19 cellular contexts compared by ENCODE assay signal in genomic region chr7:100878685-100879084, GRCh38. TPM values are rescaled to one million over a fixed set of nuclear protein-coding genes. Genes with fewer than 3 reads are reported as not detected.
DNase-seq lines count a peak whose midpoint lies in the region; ATAC-seq, FAIRE-seq and TF ChIP-seq lines count a peak whose summit lies in the region.
"Had no signal": no experiment of that assay in that cellular context is flagged by ENCODE, and none has a peak within 500 bp of the region (broad histone marks: within the 10 kb centered on the region; RNA-seq: fewer than 3 reads in every experiment).

No MANE protein-coding gene starts in this region.

- H3K4me3 ChIP-seq in astrocyte (ENCODE audit: insufficient read depth, low read depth, low read length) (no peak overlapping the region), trophoblast cell (ENCODE audit: low read depth, low read length) (no peak overlapping the region)
- H3K4me3 ChIP-seq: neural progenitor cell, transverse colon had no signal

- DNase-seq in activated T-cell treated with anti-CD3 and anti-CD28 coated beads, Interleukin-2, amount 50 U/mL, for 24 hours = no peak
- DNase-seq in activated T-cell treated with anti-CD3 and anti-CD28 coated beads, Interleukin-2, amount 50 U/mL, for 1 hour = no peak
- DNase-seq in HFFc6 = no peak
- DNase-seq in astrocyte (ENCODE audit: low read depth) = no peak
- no peak for DNase-seq in trophoblast cell
- no peak for DNase-seq in T-helper 9 cell
- no peak for DNase-seq in NCI-H345 (lab: John Stamatoyannopoulos, UW)
- DNase-seq in left colon = no peak
- DNase-seq: activated CD4-positive, alpha-beta T cell treated with anti-CD3 and anti-CD28 coated beads for 1 hour; activated gamma-delta T cell; caudate nucleus; foreskin keratinocyte; NCI-H1694 treated with DMSO at 0.1 percent for 48 hours; stimulated activated CD4-positive, alpha-beta T cell treated with anti-CD3 and anti-CD28 coated beads, Interleukin-2, amount 100 ng/mL, for 24 hours; stimulated activated CD8-positive, alpha-beta memory T cell treated with anti-CD3 and anti-CD28 coated beads, Interleukin-4, amount 100 ng/mL, for 48 hours; transverse colon had no signal

- peaks cover 72% of the 10 kb centered on the region for H4K20me1 ChIP-seq in astrocyte (ENCODE audit: insufficient read depth, low read length)

- H2BK12ac ChIP-seq in trophoblast cell (ENCODE audit: low read length) = no peak overlapping the region

- H3K18ac ChIP-seq in trophoblast cell (ENCODE audit: low read length) = no peak overlapping the region

- H3K9ac ChIP-seq in astrocyte (ENCODE audit: low read length) (no peak overlapping the region), trophoblast cell (ENCODE audit: low read length) (no peak overlapping the region)
- H3K9ac ChIP-seq: neural progenitor cell had no signal

- H3K27me3 Mint-ChIP-seq in activated T-cell treated with anti-CD3 and anti-CD28 coated beads, Interleukin-2, amount 50 U/mL, for 24 hours = no peaks in the 10 kb centered on the region
- H3K27me3 Mint-ChIP-seq in HFFc6 (ENCODE audit: insufficient read depth) (peaks cover 11% of the 10 kb centered on the region), astrocyte (ENCODE audit: low read depth, unreplicated experiment) (no peaks in the 10 kb centered on the region)

- no peak overlapping the region for H2AK5ac ChIP-seq in trophoblast cell (ENCODE audit: low read length)

- no peak for ATAC-seq in left colon
- ATAC-seq: foreskin keratinocyte, right cardiac atrium had no signal

- H3K4me1 Mint-ChIP-seq in activated T-cell treated with anti-CD3 and anti-CD28 coated beads, Interleukin-2, amount 50 U/mL, for 24 hours (ENCODE audit: low read depth) = peaks cover 62% of the 10 kb centered on the region
- H3K4me1 Mint-ChIP-seq in HFFc6 (ENCODE audit: low read depth) (peaks cover 54% of the 10 kb centered on the region), astrocyte (ENCODE audit: low read depth, unreplicated experiment) (peaks cover 6% of the 10 kb centered on the region)

- peak overlapping the region; percentile 73 for H3K27ac Mint-ChIP-seq in activated T-cell treated with anti-CD3 and anti-CD28 coated beads, Interleukin-2, amount 50 U/mL, for 24 hours
- peak overlapping the region; percentile 45; the same call in 1 of the 2 replicates for H3K27ac Mint-ChIP-seq in HFFc6
- H3K27ac Mint-ChIP-seq in astrocyte (ENCODE audit: unreplicated experiment) = peak overlapping the region; percentile 41
- H3K27ac Mint-ChIP-seq: neural progenitor cell had no signal

- H4K8ac ChIP-seq in trophoblast cell (ENCODE audit: low read depth, low read length) = no peak overlapping the region

- H2AFZ ChIP-seq in astrocyte (ENCODE audit: low read depth, low read length) (no peak overlapping the region), trophoblast cell (ENCODE audit: insufficient read depth, low read length, poor library complexity) (no peak overlapping the region)
- H2AFZ ChIP-seq: neural progenitor cell had no signal

- H3K4me2 ChIP-seq in astrocyte (ENCODE audit: low read length) (no peak overlapping the region), trophoblast cell (ENCODE audit: low read length) (no peak overlapping the region)

- H3K4me1 ChIP-seq in astrocyte (ENCODE audit: insufficient read depth, low read length) = peaks cover 19% of the 10 kb centered on the region
- peaks cover 5 to 10% of the 10 kb centered on the region in 2 experiments for H3K4me1 ChIP-seq in trophoblast cell (ENCODE audit: control insufficient read depth in 1 of 2, insufficient read depth in 2 of 2, low read length in 2 of 2)

- no peak for TF ChIP-seq CTCF in HFFc6 (IDR thresholded peaks at IDR 0.05)
- no peak for TF ChIP-seq CTCF in astrocyte (IDR thresholded peaks at IDR 0.05; ENCODE audit: insufficient read depth, low read depth, low read length)

- H4K12ac ChIP-seq in trophoblast cell (ENCODE audit: low read depth, low read length) = no peak overlapping the region

- H3K36me3 ChIP-seq in astrocyte (ENCODE audit: insufficient read depth, low read length) = peaks cover 39% of the 10 kb centered on the region
- peaks cover 53 to 60% of the 10 kb centered on the region in 2 experiments for H3K36me3 ChIP-seq in trophoblast cell (ENCODE audit: control insufficient read depth in 1 of 2, insufficient read depth in 2 of 2, low read length in 2 of 2)

- H3K9me3 Mint-ChIP-seq in activated T-cell treated with anti-CD3 and anti-CD28 coated beads, Interleukin-2, amount 50 U/mL, for 24 hours = no peaks in the 10 kb centered on the region
- peaks cover 7% of the 10 kb centered on the region; the same call in 1 of the 2 replicates for H3K9me3 Mint-ChIP-seq in HFFc6
- H3K9me3 Mint-ChIP-seq in astrocyte (ENCODE audit: unreplicated experiment) = peaks cover 1% of the 10 kb centered on the region
- H3K9me3 Mint-ChIP-seq: neural progenitor cell had no signal

- FAIRE-seq in astrocyte (lab: Jason Lieb, UNC) = no peak
- FAIRE-seq: GM18507 had no signal

- H3K36me3 Mint-ChIP-seq in activated T-cell treated with anti-CD3 and anti-CD28 coated beads, Interleukin-2, amount 50 U/mL, for 24 hours (ENCODE audit: low read depth) = peaks cover 99% of the 10 kb centered on the region
- H3K36me3 Mint-ChIP-seq in HFFc6 (ENCODE audit: low read depth) (peaks cover 63% of the 10 kb centered on the region), astrocyte (ENCODE audit: low read depth, unreplicated experiment) (peaks cover 26% of the 10 kb centered on the region)

- H2BK120ac ChIP-seq in trophoblast cell (ENCODE audit: insufficient read depth, low read length, poor library complexity) = no peak overlapping the region

- H3K27me3 ChIP-seq in astrocyte (ENCODE audit: insufficient read depth, low read length) (no peaks in the 10 kb centered on the region), trophoblast cell (ENCODE audit: insufficient read depth, low read length) (no peaks in the 10 kb centered on the region)
- H3K27me3 ChIP-seq: foreskin keratinocyte, neural progenitor cell, transverse colon had no signal

- peak overlapping the region; percentile 100 for H3K4me3 Mint-ChIP-seq in activated T-cell treated with anti-CD3 and anti-CD28 coated beads, Interleukin-2, amount 50 U/mL, for 24 hours
- H3K4me3 Mint-ChIP-seq in HFFc6 (0 out of 2 replicates have a peak overlapping the region, but pooled peaks have one; percentile 7), astrocyte (ENCODE audit: unreplicated experiment) (peak overlapping the region; percentile 68)

- H4K91ac ChIP-seq in trophoblast cell (ENCODE audit: low read depth, low read length) = no peak overlapping the region

- H3K79me1 ChIP-seq in trophoblast cell (ENCODE audit: low read length) = peaks cover 12% of the 10 kb centered on the region

- H2BK5ac ChIP-seq in trophoblast cell (ENCODE audit: low read depth, low read length, poor library complexity) = no peak overlapping the region

- H3K79me2 ChIP-seq in astrocyte (ENCODE audit: insufficient read depth, low read length) (peaks cover 91% of the 10 kb centered on the region), trophoblast cell (ENCODE audit: control insufficient read depth, insufficient read depth, low read length, poor library complexity) (peaks cover 31% of the 10 kb centered on the region)

- no CpG with 5 or more reads among the region's 6 CpGs for WGBS in trophoblast cell (ENCODE audit: extremely low coverage, insufficient coverage, insufficient read length)

- H3K23ac ChIP-seq in trophoblast cell (ENCODE audit: low read length) = no peak overlapping the region

- H3K27ac ChIP-seq in astrocyte (ENCODE audit: low read depth, low read length) (no peak overlapping the region), trophoblast cell (ENCODE audit: low read depth, low read length) (no peak overlapping the region)
- H3K27ac ChIP-seq: foreskin keratinocyte, neural progenitor cell, transverse colon had no signal

- H3K4ac ChIP-seq in trophoblast cell (ENCODE audit: low read depth, low read length) = peak overlapping the region; percentile 80

- H3K9me3 ChIP-seq in astrocyte (ENCODE audit: insufficient read depth, low read depth, low read length) (no peaks in the 10 kb centered on the region), trophoblast cell (ENCODE audit: insufficient read depth, low read depth, low read length) (no peaks in the 10 kb centered on the region)
- H3K9me3 ChIP-seq: transverse colon had no signal

- H3K14ac ChIP-seq in trophoblast cell (ENCODE audit: low read length) = no peak overlapping the region

- intact Hi-C loops in left colon (cut with DNase I, micrococcal nuclease) = no loop called here

RNA-seq across cellular contexts. Expression of gene SRRT, which starts 3.8 kb away (rescaled TPM):
- 100 to 1,000 TPM; 111 to 154 (median 133) TPM for total RNA-seq in HFFc6 (2021; fragmentation: NEBNext Ultra II Directional; extraction: Animal tissue kit (Norgen Biotek cat#: 25700))
- total RNA-seq in astrocyte = 112 and 118 TPM in 2 replicates
- 115 and 117 TPM in 2 replicates for polyA plus RNA-seq in trophoblast cell (2013)
- total RNA-seq in left colon = 100 to 1,000 TPM in 1 of 2 donors, 10 to 100 TPM in 1; 85.9 to 116 TPM

RNA-seq across cellular contexts. Expression of gene UFSP1, which starts 10.8 kb away (rescaled TPM):
- 1 to 10 TPM; 3.2 to 3.6 (median 3.5) TPM for total RNA-seq in HFFc6 (2021; fragmentation: NEBNext Ultra II Directional; extraction: Animal tissue kit (Norgen Biotek cat#: 25700))
- total RNA-seq in astrocyte (2.7 and 3.3 TPM in 2 replicates), left colon (1 to 10 TPM; 2.2 to 2.7 TPM)
- 1.4 and 1.6 TPM in 2 replicates for polyA plus RNA-seq in trophoblast cell (2013)

RNA-seq across cellular contexts. Expression of gene TRIP6, which starts 11.5 kb away (rescaled TPM):
- 100 to 1,000 TPM; 125 to 148 (median 140) TPM for total RNA-seq in HFFc6 (2021; fragmentation: NEBNext Ultra II Directional; extraction: Animal tissue kit (Norgen Biotek cat#: 25700))
- 86.9 and 99.9 TPM in 2 replicates for total RNA-seq in astrocyte
- polyA plus RNA-seq in trophoblast cell (2013) = 75.4 and 76.0 TPM in 2 replicates
- 10 to 100 TPM; 18.6 to 21.4 TPM for total RNA-seq in left colon

RNA-seq across cellular contexts. Expression of gene ACHE, which starts 17.0 kb away (rescaled TPM):
- total RNA-seq in HFFc6 (2021; fragmentation: NEBNext Ultra II Directional; extraction: Animal tissue kit (Norgen Biotek cat#: 25700)) = under 1 TPM in 1 of 6 experiments, not detected in 5; 0.31 TPM
- 12.1 and 18.9 TPM in 2 replicates for total RNA-seq in astrocyte
- polyA plus RNA-seq in trophoblast cell (2013) = 10.2 and 11.1 TPM in 2 replicates
- total RNA-seq in left colon = 10 to 100 TPM; 18.4 to 29.2 TPM

RNA-seq across cellular contexts. Expression of gene SLC12A9, which starts 26.2 kb away (rescaled TPM):
- total RNA-seq in HFFc6 (2021; fragmentation: NEBNext Ultra II Directional; extraction: Animal tissue kit (Norgen Biotek cat#: 25700)) = 10 to 100 TPM; 19.3 to 26.2 (median 21.7) TPM
- total RNA-seq in astrocyte (26.7 and 30.5 TPM in 2 replicates), left colon (10 to 100 TPM; 31.0 to 33.6 TPM)
- 18.4 and 20.0 TPM in 2 replicates for polyA plus RNA-seq in trophoblast cell (2013)

Comparison
In these comparisons a context has a peak if more than half of its experiments do, and no peak if none do; other contexts are left out.
1. H3K4me3 Mint-ChIP-seq: peak in every context shown above with its lines; median percentile 100 in activated T-cell treated with anti-CD3 and anti-CD28 coated beads, Interleukin-2, amount 50 U/mL, for 24 hours; 68 in astrocyte; 7 in HFFc6.